19 cellular contexts compared by ENCODE assay signal in the genomic region with DNA sequence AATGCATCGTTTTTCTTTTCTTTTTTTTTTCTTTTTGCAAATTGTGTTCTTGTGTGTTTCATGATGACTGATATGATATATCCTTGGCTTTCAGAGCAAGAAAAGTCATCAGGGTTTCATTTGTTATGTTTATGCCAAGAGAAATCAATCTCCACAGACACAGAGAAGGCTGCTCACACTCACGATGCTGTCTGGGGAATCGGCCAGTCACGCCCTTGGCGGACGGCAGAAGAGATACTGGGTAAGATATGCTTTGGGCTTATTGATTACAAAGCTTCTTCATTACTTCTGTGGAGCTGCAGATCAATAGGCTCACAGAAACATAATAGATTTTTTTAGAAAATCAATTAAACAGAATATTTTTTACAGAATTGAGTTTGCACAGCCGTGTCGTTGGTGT.
"Had no signal": no experiment of that assay in that cellular context is flagged by ENCODE, and none has a peak within 500 bp of the region (broad histone marks: within the 10 kb centered on the region; RNA-seq: fewer than 3 reads in every experiment).

No MANE protein-coding gene starts in this region.

- H3K27ac ChIP-seq: ascending aorta, gastroesophageal sphincter, heart right ventricle, prostate gland, right atrium auricular region, skin epidermis, suprapubic skin, upper lobe of left lung had no signal

- H3K27ac Mint-ChIP-seq: activated CD4-positive, alpha-beta memory T cell treated with anti-CD3 and anti-CD28 coated beads, Interleukin-2, amount 10 ng/mL, durations not matched to agents 7 days and 5 days; activated CD8-positive, alpha-beta memory T cell treated with anti-CD3 and anti-CD28 coated beads, Interleukin-2, amount 10 ng/mL, durations not matched to agents 7 days and 5 days; activated T-helper 2 cell treated with anti-CD3 and anti-CD28 coated beads, Interferon-gamma antibody, Interleukin-2, Interleukin-4, amounts not matched to agents 10 μg/mL and 5 μg/mL and 100 μg/mL, durations not matched to agents 14 hours and 24 hours and 36 hours had no signal

- H3K9me3 Mint-ChIP-seq: activated CD4-positive, alpha-beta memory T cell treated with anti-CD3 and anti-CD28 coated beads, Interleukin-2, amount 10 ng/mL, durations not matched to agents 7 days and 5 days; activated T-helper 2 cell treated with anti-CD3 and anti-CD28 coated beads, Interferon-gamma antibody, Interleukin-2, Interleukin-4, amounts not matched to agents 10 μg/mL and 5 μg/mL and 100 μg/mL, durations not matched to agents 14 hours and 24 hours and 36 hours; stimulated activated naive CD8-positive, alpha-beta T cell treated with anti-CD3 and anti-CD28 coated beads, Interleukin-15, amount 100 ng/mL, for 72 hours; T-cell had no signal

- H3K36me3 ChIP-seq: ascending aorta, gastroesophageal sphincter, heart right ventricle, prostate gland, right atrium auricular region, suprapubic skin, upper lobe of left lung had no signal

- H3K4me3 ChIP-seq: ascending aorta, gastroesophageal sphincter, heart right ventricle, prostate gland, right atrium auricular region, skin epidermis, suprapubic skin, upper lobe of left lung had no signal

- H3K4me1 ChIP-seq: ascending aorta, prostate gland had no signal

- FAIRE-seq: bronchial epithelial cell had no signal

- H3K4me3 Mint-ChIP-seq: activated CD4-positive, alpha-beta memory T cell treated with anti-CD3 and anti-CD28 coated beads, Interleukin-2, amount 10 ng/mL, durations not matched to agents 7 days and 5 days; activated CD8-positive, alpha-beta memory T cell treated with anti-CD3 and anti-CD28 coated beads, Interleukin-2, amount 10 ng/mL, durations not matched to agents 7 days and 5 days had no signal

- H3K9me3 ChIP-seq: ascending aorta, gastroesophageal sphincter, prostate gland, right atrium auricular region, suprapubic skin, upper lobe of left lung had no signal

- H3K36me3 Mint-ChIP-seq: activated CD8-positive, alpha-beta memory T cell treated with anti-CD3 and anti-CD28 coated beads, Interleukin-2, amount 10 ng/mL, durations not matched to agents 7 days and 5 days; T-cell had no signal

- DNase-seq: activated CD4-positive, alpha-beta memory T cell treated with anti-CD3 and anti-CD28 coated beads, Interleukin-2, amount 10 ng/mL, durations not matched to agents 7 days and 5 days; activated CD4-positive, alpha-beta T cell treated with anti-CD3 and anti-CD28 coated beads for 48 hours; activated CD4-positive, CD25-positive, alpha-beta regulatory T cell; activated CD8-positive, alpha-beta memory T cell treated with anti-CD3 and anti-CD28 coated beads, Interleukin-2, amount 10 ng/mL, durations not matched to agents 7 days and 5 days; activated naive CD4-positive, alpha-beta T cell treated with Interleukin-2 at 50 U/mL for 16 hours; effector CD4-positive, alpha-beta T cell; heart right ventricle; left ventricle myocardium superior; stimulated activated naive CD8-positive, alpha-beta T cell treated with anti-CD3 and anti-CD28 coated beads, Interleukin-15, amount 100 ng/mL, for 72 hours had no signal

- H3K27me3 ChIP-seq: ascending aorta, right atrium auricular region had no signal
